ENCODE assay signal across 10 cellular contexts in the genomic region with DNA sequence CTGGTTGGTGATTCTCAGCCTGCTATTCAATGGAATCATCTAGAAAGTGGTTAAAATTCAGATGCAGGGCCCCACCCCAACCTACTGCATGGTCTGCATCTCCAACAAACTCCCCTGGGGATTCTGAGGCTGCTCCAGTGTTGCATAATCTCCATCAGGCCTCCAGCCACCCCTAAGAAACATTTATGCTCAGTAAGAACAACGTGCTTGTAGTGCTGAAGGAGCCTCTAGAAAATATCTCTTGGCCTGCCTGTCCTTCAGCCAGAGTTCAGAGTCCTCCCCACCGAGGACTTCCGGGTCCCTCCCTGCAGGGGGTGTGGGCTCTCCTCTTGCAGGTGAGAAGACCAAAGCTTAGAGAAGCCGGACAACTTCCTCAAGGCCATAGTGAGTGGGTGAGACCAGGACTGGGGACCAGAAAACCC.
DNase-seq lines count a peak whose midpoint lies in the region; ATAC-seq and TF ChIP-seq lines count a peak whose summit lies in the region.
"Had no signal": no experiment of that assay in that cellular context is flagged by ENCODE, and none has a peak within 500 bp of the region (broad histone marks: within the 10 kb centered on the region; RNA-seq: fewer than 3 reads in every experiment).

No MANE protein-coding gene starts in this region.

- H3K27me3 Mint-ChIP-seq in HFFc6 (ENCODE audit: insufficient read depth): peaks cover 1% of the 10 kb centered on the region

- ATAC-seq in left ventricle myocardium superior: peak; percentile 47

- H3K36me3 Mint-ChIP-seq in HFFc6 (ENCODE audit: low read depth): no peaks in the 10 kb centered on the region
- H3K36me3 Mint-ChIP-seq: immature natural killer cell had no signal

- H3K4me1 Mint-ChIP-seq in HFFc6 (ENCODE audit: low read depth): peaks cover 49% of the 10 kb centered on the region

- H3K9me3 Mint-ChIP-seq in HFFc6: no peaks in the 10 kb centered on the region
- H3K9me3 Mint-ChIP-seq: immature natural killer cell had no signal

- peak overlapping the region; percentile 90 for H3K27ac ChIP-seq in substantia nigra (ENCODE audit: low read depth, low read length, poor library complexity, severe bottlenecking)

- H3K4me3 Mint-ChIP-seq in HFFc6: no peak overlapping the region
- H3K4me3 Mint-ChIP-seq: immature natural killer cell had no signal

- DNase-seq in HFFc6 (no peak), amniotic epithelial cell (ENCODE audit: low read depth) (peak; percentile 52), left ventricle myocardium superior (no peak), substantia nigra (lab: John Stamatoyannopoulos, UW) (no peak), NCI-H2081 (lab: John Stamatoyannopoulos, UW) (no peak)
- DNase-seq in activated effector memory CD4-positive, alpha-beta T cell treated with Interleukin-2 at 50 U/mL for 16 hours: no peak
- no peak for DNase-seq in activated CD4-positive, alpha-beta T cell treated with anti-CD3 and anti-CD28 coated beads, Interleukin-2, amount 50 U/mL, for 48 hours
- DNase-seq: cortex of kidney, immature natural killer cell, NCI-H2029 treated with DMSO at 0.1 percent for 48 hours had no signal

- peak overlapping the region; percentile 89 for H3K27ac Mint-ChIP-seq in HFFc6
- H3K27ac Mint-ChIP-seq: immature natural killer cell had no signal

- no peak for TF ChIP-seq CTCF in HFFc6 (IDR thresholded peaks at IDR 0.05)

- intact Hi-C loops in left ventricle myocardium superior (cut with micrococcal nuclease): no loop called here
